8 cellular contexts compared by ENCODE assay signal in genomic region chr1:112957133-112957812, GRCh38. TPM values are rescaled to one million over a fixed set of nuclear protein-coding genes. Genes with fewer than 3 reads are reported as not detected.
DNase-seq lines count a peak whose midpoint lies in the region; ATAC-seq, FAIRE-seq and TF ChIP-seq lines count a peak whose summit lies in the region.

No MANE protein-coding gene starts in this region.

- peak; percentile 34 for DNase-seq in CD1c-positive myeloid dendritic cell (ENCODE audit: extremely low spot score)
- peak; percentile 66 for DNase-seq in GM19239 (ENCODE audit: insufficient read length, low spot score)
- peak; percentile 89 for DNase-seq in OCI-LY7 (ENCODE audit: low spot score)
- DNase-seq in activated T-helper 1 cell treated with anti-CD3 and anti-CD28 coated beads, Interleukin-12 subunit alpha, Interleukin-12 subunit beta, Interleukin-2, Interleukin-4 antibody, amounts not matched to agents 30 ng/mL and 10 ng/mL and 1 ng/mL, durations not matched to agents 14 hours and 24 hours and 36 hours (ENCODE audit: low spot score): peak; percentile 39
- DNase-seq in osteoblast (ENCODE audit: insufficient read length, low spot score, missing footprints): peak; percentile 96
- DNase-seq in urothelium cell line (ENCODE audit: low spot score): peak; percentile 67

- H4K20me1 ChIP-seq in OCI-LY7 (ENCODE audit: insufficient read depth, low read length) (peaks cover 31% of the 10 kb centered on the region), osteoblast (ENCODE audit: insufficient read depth, low read length) (peaks cover 30% of the 10 kb centered on the region)

- no peaks in the 10 kb centered on the region for H3K27me3 ChIP-seq in gastroesophageal sphincter
- H3K27me3 ChIP-seq in osteoblast (ENCODE audit: insufficient read depth, low read length): no peaks in the 10 kb centered on the region

- intact Hi-C loops in OCI-LY7 (cut with micrococcal nuclease; ENCODE audit: unreplicated experiment): loop anchor here (10.0 kb wide), 3 partner anchors 332 to 988 kb away; partner anchors contain the start of gene CTTNBP2NL
- intact Hi-C loops in activated T-helper 1 cell treated with anti-CD3 and anti-CD28 coated beads, Interleukin-12 subunit alpha, Interleukin-12 subunit beta, Interleukin-2, Interleukin-4 antibody, amounts not matched to agents 30 ng/mL and 10 ng/mL and 1 ng/mL, durations not matched to agents 14 hours and 24 hours and 36 hours (cut with micrococcal nuclease): loop anchor here (1.0 to 10.0 kb wide), 10 partner anchors 88 to 1802 kb away; partner anchors contain the start of genes AP4B1, CTTNBP2NL, DCLRE1B and HIPK1

- no peak for TF ChIP-seq EP300 in gastroesophageal sphincter (IDR thresholded peaks at IDR 0.05)

- H3K27ac Mint-ChIP-seq in activated T-helper 1 cell treated with anti-CD3 and anti-CD28 coated beads, Interleukin-12 subunit alpha, Interleukin-12 subunit beta, Interleukin-2, Interleukin-4 antibody, amounts not matched to agents 30 ng/mL and 10 ng/mL and 1 ng/mL, durations not matched to agents 14 hours and 24 hours and 36 hours: peak overlapping the region; percentile 100

- peak; percentile 56 for ATAC-seq in HG03442 (IDR thresholded peaks at IDR 0.05; ENCODE audit: unreplicated experiment)
- peak; percentile 45 for ATAC-seq in gastroesophageal sphincter

- H3K27me3 Mint-ChIP-seq in activated T-helper 1 cell treated with anti-CD3 and anti-CD28 coated beads, Interleukin-12 subunit alpha, Interleukin-12 subunit beta, Interleukin-2, Interleukin-4 antibody, amounts not matched to agents 30 ng/mL and 10 ng/mL and 1 ng/mL, durations not matched to agents 14 hours and 24 hours and 36 hours (ENCODE audit: insufficient read depth): no peaks in the 10 kb centered on the region

- 2 to 4% methylated on average over 10 to 11 of the region's 11 CpGs for WGBS in gastroesophageal sphincter (ENCODE audit: low coverage in 1 of 2), 2 donors

- FAIRE-seq in GM19239 (lab: Jason Lieb, UNC): peak; percentile 91
- no peak for FAIRE-seq in urothelium cell line (lab: Jason Lieb, UNC)

- POLR2A ChIA-PET in OCI-LY7 (lab: Charles Lee): interaction anchor here (1.2 to 2.9 kb wide), 2 partner anchors 20 to 115 kb away, joined by 6 to 13 read pairs; partner anchors contain the start of gene LRIG2

- H3K4me1 Mint-ChIP-seq in activated T-helper 1 cell treated with anti-CD3 and anti-CD28 coated beads, Interleukin-12 subunit alpha, Interleukin-12 subunit beta, Interleukin-2, Interleukin-4 antibody, amounts not matched to agents 30 ng/mL and 10 ng/mL and 1 ng/mL, durations not matched to agents 14 hours and 24 hours and 36 hours (ENCODE audit: low read depth): peaks cover 48% of the 10 kb centered on the region

- peak overlapping the region; percentile 90 for H3K4me3 Mint-ChIP-seq in activated T-helper 1 cell treated with anti-CD3 and anti-CD28 coated beads, Interleukin-12 subunit alpha, Interleukin-12 subunit beta, Interleukin-2, Interleukin-4 antibody, amounts not matched to agents 30 ng/mL and 10 ng/mL and 1 ng/mL, durations not matched to agents 14 hours and 24 hours and 36 hours

- TSS peak; percentile 52 for BruUV-seq in OCI-LY7 (replicated peaks; lab: Mats Ljungman, UMichigan)

- TF ChIP-seq POLR2A in gastroesophageal sphincter (IDR thresholded peaks at IDR 0.05): no peak

- H3K9me3 ChIP-seq in OCI-LY7 (ENCODE audit: low read length) (no peaks in the 10 kb centered on the region), gastroesophageal sphincter (no peaks in the 10 kb centered on the region), osteoblast (ENCODE audit: low read depth, low read length) (no peaks in the 10 kb centered on the region)

- peaks cover 35% of the 10 kb centered on the region for H3K36me3 Mint-ChIP-seq in activated T-helper 1 cell treated with anti-CD3 and anti-CD28 coated beads, Interleukin-12 subunit alpha, Interleukin-12 subunit beta, Interleukin-2, Interleukin-4 antibody, amounts not matched to agents 30 ng/mL and 10 ng/mL and 1 ng/mL, durations not matched to agents 14 hours and 24 hours and 36 hours (ENCODE audit: low read depth)

- H3K27ac ChIP-seq in OCI-LY7 (ENCODE audit: low read depth, low read length, poor library complexity, severe bottlenecking) (peak overlapping the region; percentile 87), gastroesophageal sphincter (peak overlapping the region; percentile 78 to 97 (median 93)), osteoblast (ENCODE audit: low read depth, low read length) (peak overlapping the region; percentile 91)

- CTCF ChIA-PET in OCI-LY7 (lab: Charles Lee; ENCODE audit: unreplicated experiment): no interaction called here

- H3K9me2 ChIP-seq in OCI-LY7 (ENCODE audit: insufficient read depth, low read length): no peaks in the 10 kb centered on the region

- peaks cover 46% of the 10 kb centered on the region for H3K4me1 ChIP-seq in OCI-LY7 (ENCODE audit: insufficient read depth, low read length, poor library complexity, severe bottlenecking)
- H3K4me1 ChIP-seq in gastroesophageal sphincter: peaks cover 0 to 66% (median 10%) of the 10 kb centered on the region in 3 donors
- peaks cover 21% of the 10 kb centered on the region for H3K4me1 ChIP-seq in osteoblast (ENCODE audit: insufficient read depth, low read length)

- H3K79me2 ChIP-seq in OCI-LY7 (ENCODE audit: insufficient read depth, low read depth, low read length) (peaks cover 93% of the 10 kb centered on the region), osteoblast (ENCODE audit: insufficient read depth, low read length) (peaks cover 94% of the 10 kb centered on the region)

- H3K4me2 ChIP-seq in OCI-LY7 (ENCODE audit: low read length): peak overlapping the region; percentile 88
- H3K4me2 ChIP-seq in osteoblast (ENCODE audit: insufficient read depth, low read length): peak overlapping the region; percentile 97

- TF ChIP-seq CTCF in OCI-LY7 (conservative IDR thresholded peaks at IDR 0.05; ENCODE audit: low read length): no peak
- no peak for TF ChIP-seq CTCF in gastroesophageal sphincter (IDR thresholded peaks at IDR 0.05)
- TF ChIP-seq CTCF in osteoblast (IDR thresholded peaks at IDR 0.05; ENCODE audit: extremely low read depth, low read depth, low read length): no peak

- H2AFZ ChIP-seq in OCI-LY7 (ENCODE audit: low read length) (peak overlapping the region; percentile 36; the same call in 1 of the 2 replicates), osteoblast (ENCODE audit: low read length) (peak overlapping the region; percentile 77)

- no peaks in the 10 kb centered on the region for H3K9me3 Mint-ChIP-seq in activated T-helper 1 cell treated with anti-CD3 and anti-CD28 coated beads, Interleukin-12 subunit alpha, Interleukin-12 subunit beta, Interleukin-2, Interleukin-4 antibody, amounts not matched to agents 30 ng/mL and 10 ng/mL and 1 ng/mL, durations not matched to agents 14 hours and 24 hours and 36 hours

- H3K4me3 ChIP-seq in OCI-LY7 (ENCODE audit: low read depth, low read length, poor library complexity, severe bottlenecking) (peak overlapping the region; percentile 88), gastroesophageal sphincter (peak overlapping the region; percentile 62 to 70), osteoblast (ENCODE audit: insufficient read depth, low read length) (peak overlapping the region; percentile 89)

- H3K36me3 ChIP-seq in OCI-LY7 (ENCODE audit: insufficient read depth, low read length) (peaks cover 40% of the 10 kb centered on the region), gastroesophageal sphincter (peaks cover 0 to 15% of the 10 kb centered on the region in 2 donors), osteoblast (ENCODE audit: insufficient read depth, low read length) (peaks cover 21% of the 10 kb centered on the region)

RNA-seq across cellular contexts. Expression of gene SLC16A1, which starts 1.3 kb away (rescaled TPM):
- total RNA-seq in OCI-LY7 (2014; rRNA removed; shearing (Covaris generic)): 50.9 and 56.1 TPM in 2 replicates
- total RNA-seq in OCI-LY7 (2022): 60.3 and 67.8 TPM in 2 replicates
- 73.6 and 77.4 TPM in 2 replicates for total RNA-seq in activated T-helper 1 cell treated with anti-CD3 and anti-CD28 coated beads, Interleukin-12 subunit alpha, Interleukin-12 subunit beta, Interleukin-2, Interleukin-4 antibody, amounts not matched to agents 30 ng/mL and 10 ng/mL and 1 ng/mL, durations not matched to agents 14 hours and 24 hours and 36 hours
- total RNA-seq in gastroesophageal sphincter: 10 to 100 TPM; 27.9 to 46.5 (median 36.9) TPM
- total RNA-seq in osteoblast: 69.2 and 77.1 TPM in 2 replicates

Comparison
In these comparisons a context has a peak if more than half of its experiments do, and no peak if none do; other contexts are left out.
1. Peak in every context shown above with its lines: DNase-seq, ATAC-seq, H3K4me3 ChIP-seq and H3K27ac ChIP-seq.
2. DNase-seq: peak in every context shown above with its lines; median percentile 96 in osteoblast; 89 in OCI-LY7; 67 in urothelium cell line; 66 in GM19239; 39 in activated T-helper 1 cell treated with anti-CD3 and anti-CD28 coated beads, Interleukin-12 subunit alpha, Interleukin-12 subunit beta, Interleukin-2, Interleukin-4 antibody, amounts not matched to agents 30 ng/mL and 10 ng/mL and 1 ng/mL, durations not matched to agents 14 hours and 24 hours and 36 hours; 34 in CD1c-positive myeloid dendritic cell.